Comparison of ENCODE assay signal across 18 cellular contexts in genomic region chr13:111217661-111218060, GRCh38.
DNase-seq lines count a peak whose midpoint lies in the region; ATAC-seq and TF ChIP-seq lines count a peak whose summit lies in the region.
"Had no signal": no experiment of that assay in that cellular context is flagged by ENCODE, and none has a peak within 500 bp of the region (broad histone marks: within the 10 kb centered on the region; RNA-seq: fewer than 3 reads in every experiment).

No MANE protein-coding gene starts in this region.

- peak overlapping the region in 2 of 3 experiments; percentile 2 to 97; a peak in 3 of 7 replicates for H3K27ac Mint-ChIP-seq in H9

- H3K27me3 ChIP-seq in H9 (ENCODE audit: insufficient read depth, low read length) = no peaks in the 10 kb centered on the region
- H3K27me3 ChIP-seq in lower lobe of right lung (ENCODE audit: low read depth) = no peaks in the 10 kb centered on the region
- no peaks in the 10 kb centered on the region for H3K27me3 ChIP-seq in subcutaneous abdominal adipose tissue (ENCODE audit: control insufficient read depth in 5 of 5, insufficient read depth in 4 of 5, low read length in 5 of 5)

- H3K27me3 Mint-ChIP-seq in H9 (ENCODE audit: low read depth) = no peaks in the 10 kb centered on the region
- H3K27me3 Mint-ChIP-seq: activated naive CD8-positive, alpha-beta T cell treated with anti-CD3 and anti-CD28 coated beads, Interleukin-2, amount 50 U/mL, for 24 hours; IgD-negative memory B cell had no signal

- H3K4me1 ChIP-seq in H9 (ENCODE audit: insufficient read depth, low read length) (peaks cover 21% of the 10 kb centered on the region), lower lobe of right lung (peaks cover 56% of the 10 kb centered on the region), subcutaneous abdominal adipose tissue (ENCODE audit: control insufficient read depth in 5 of 5, insufficient read depth in 5 of 5, low read length in 5 of 5) (peaks cover 2 to 80% (median 68%) of the 10 kb centered on the region in 5 donors)

- no peak overlapping the region for H3K4me3 Mint-ChIP-seq in H9
- H3K4me3 Mint-ChIP-seq: activated naive CD8-positive, alpha-beta T cell treated with anti-CD3 and anti-CD28 coated beads, Interleukin-2, amount 50 U/mL, for 24 hours; IgD-negative memory B cell had no signal

- no peak overlapping the region for H4K8ac ChIP-seq in H9 (replicated peaks; ENCODE audit: insufficient read length, low read depth, low read length)

- H2AFZ ChIP-seq in H9 (ENCODE audit: low read length) = no peak overlapping the region
- H2AFZ ChIP-seq: PC-9 had no signal

- H3K79me1 ChIP-seq in H9 (ENCODE audit: insufficient read depth, low read depth, low read length, poor library complexity, severe bottlenecking) = peaks cover 10% of the 10 kb centered on the region

- H3T11ph ChIP-seq in H9 (ENCODE audit: low read length) = no peak overlapping the region

- no peak overlapping the region for H2BK120ac ChIP-seq in H9 (ENCODE audit: low read depth, low read length, poor library complexity, severe bottlenecking)

- peaks cover 11% of the 10 kb centered on the region for H3K36me3 ChIP-seq in lower lobe of right lung
- H3K36me3 ChIP-seq in subcutaneous abdominal adipose tissue (ENCODE audit: control insufficient read depth in 5 of 5, insufficient read depth in 5 of 5, low read length in 5 of 5) = peaks cover 0 to 20% (median 7%) of the 10 kb centered on the region in 5 donors

- no peak for DNase-seq in H9
- peak; percentile 85 for DNase-seq in coronary artery (ENCODE audit: low spot score)
- DNase-seq in lower lobe of right lung = peak; percentile 75
- DNase-seq in NCI-H526 (lab: John Stamatoyannopoulos, UW) = no peak
- no peak for DNase-seq in SHP77 treated with DMSO at 0.1 percent for 48 hours (lab: John Stamatoyannopoulos, UW)
- DNase-seq in activated CD8-positive, alpha-beta memory T cell treated with anti-CD3 and anti-CD28 coated beads for 24 hours = no peak
- DNase-seq: activated naive CD8-positive, alpha-beta T cell treated with anti-CD3 and anti-CD28 coated beads, Interleukin-2, amount 50 U/mL, for 24 hours; activated T-cell treated with anti-CD3 and anti-CD28 coated beads, Interleukin-2, amount 50 U/mL, for 48 hours; Calu3; foreskin melanocyte; NCI-H2029; NCI-H69; PC-9; SK-N-SH; stimulated activated naive CD4-positive, alpha-beta T cell had no signal

- peak; percentile 77 to 78 for ATAC-seq in lower lobe of right lung
- ATAC-seq in HG03175 (IDR thresholded peaks at IDR 0.05; ENCODE audit: unreplicated experiment) = no peak
- ATAC-seq: activated naive CD8-positive, alpha-beta T cell treated with anti-CD3 and anti-CD28 coated beads, Interleukin-2, amount 50 U/mL, for 24 hours had no signal

- peaks cover 0 to 5% (median 0%) of the 10 kb centered on the region in 3 experiments; a peak in 2 of 7 replicates for H3K36me3 Mint-ChIP-seq in H9 (ENCODE audit: insufficient read depth in 1 of 3, low read depth in 3 of 3)

- TF ChIP-seq CTCF in H9 (conservative IDR thresholded peaks at IDR 0.05) (no peak), coronary artery (IDR thresholded peaks at IDR 0.05) (no peak), lower lobe of right lung (IDR thresholded peaks at IDR 0.05) (no peak)

- H3K27ac ChIP-seq in H9 (ENCODE audit: insufficient read length, low read depth, low read length) = no peak overlapping the region
- peak overlapping the region; percentile 83 to 88 for H3K27ac ChIP-seq in coronary artery
- no peak overlapping the region for H3K27ac ChIP-seq in lower lobe of right lung
- H3K27ac ChIP-seq in subcutaneous abdominal adipose tissue (ENCODE audit: low read depth, low read length) = peak overlapping the region; percentile 52
- H3K27ac ChIP-seq: PC-9 had no signal

- H3K79me2 ChIP-seq in H9 (ENCODE audit: insufficient read depth, low read length) = peaks cover 10% of the 10 kb centered on the region; the same call in 1 of the 2 replicates

- no peak overlapping the region for H2BK20ac ChIP-seq in H9 (ENCODE audit: low read depth, low read length, poor library complexity, severe bottlenecking)

- intact Hi-C loops in lower lobe of right lung (cut with DNase I) = no loop called here

- no peak overlapping the region for H2AK5ac ChIP-seq in H9 (ENCODE audit: insufficient read length, low read length)

- H3K9me3 ChIP-seq in H9 (ENCODE audit: control insufficient read depth, low read depth, low read length) (no peaks in the 10 kb centered on the region), lower lobe of right lung (no peaks in the 10 kb centered on the region), subcutaneous abdominal adipose tissue (ENCODE audit: control insufficient read depth in 5 of 5, low read length in 5 of 5) (no peaks in the 10 kb centered on the region)
- H3K9me3 ChIP-seq: SK-N-SH had no signal

- no peak overlapping the region for H4K5ac ChIP-seq in H9 (ENCODE audit: insufficient read length, low read depth, low read length)

- no peak overlapping the region for H3K4me2 ChIP-seq in H9 (ENCODE audit: insufficient read depth, insufficient read length, low read length)
- H3K4me2 ChIP-seq: PC-9, SK-N-SH had no signal

- H3K9me3 Mint-ChIP-seq in H9 = no peaks in the 10 kb centered on the region
- H3K9me3 Mint-ChIP-seq: activated naive CD8-positive, alpha-beta T cell treated with anti-CD3 and anti-CD28 coated beads, Interleukin-2, amount 50 U/mL, for 24 hours; IgD-negative memory B cell had no signal

- H2BK5ac ChIP-seq in H9 (ENCODE audit: insufficient read length, low read length) = no peak overlapping the region

- H4K91ac ChIP-seq in H9 (ENCODE audit: insufficient read length, low read depth, low read length) = no peak overlapping the region

- no peak overlapping the region for H2BK15ac ChIP-seq in H9 (ENCODE audit: low read depth, low read length)

- WGBS in H9 (ENCODE audit: extremely low coverage, insufficient read length, low lambda C conversion rate) = no CpG with 5 or more reads among the region's 13 CpGs

- H2BK12ac ChIP-seq in H9 (ENCODE audit: insufficient read length, low read depth, low read length) = no peak overlapping the region

- no peak overlapping the region for H3K23ac ChIP-seq in H9 (ENCODE audit: insufficient read length, low read depth, low read length)

- H3K23me2 ChIP-seq in H9 (ENCODE audit: insufficient read length, low read depth, low read length, poor library complexity, severe bottlenecking) = peaks cover 2% of the 10 kb centered on the region

- no peak overlapping the region for H3K14ac ChIP-seq in H9 (ENCODE audit: insufficient read depth, low read length)

- no peak overlapping the region for H3K4ac ChIP-seq in H9 (ENCODE audit: low read depth, low read length)

- H3K18ac ChIP-seq in H9 (ENCODE audit: insufficient read length, low read depth, low read length) = no peak overlapping the region

- no peak overlapping the region for H3K9ac ChIP-seq in H9 (ENCODE audit: extremely low read depth, insufficient read length, low read length)
- peak overlapping the region in 3 of 5 donors; percentile 33 to 48 (median 41) for H3K9ac ChIP-seq in subcutaneous abdominal adipose tissue (ENCODE audit: low read length in 5 of 5)
- H3K9ac ChIP-seq: SK-N-SH had no signal

- H3K4me3 ChIP-seq in coronary artery = peak overlapping the region; percentile 37
- no peak overlapping the region for H3K4me3 ChIP-seq in lower lobe of right lung
- peak overlapping the region in 1 of 5 donors; percentile 32 for H3K4me3 ChIP-seq in subcutaneous abdominal adipose tissue (ENCODE audit: low read depth in 1 of 5, low read length in 5 of 5)
- H3K4me3 ChIP-seq: PC-9 had no signal

- no peak overlapping the region for H3K56ac ChIP-seq in H9 (ENCODE audit: insufficient read length, low read depth, low read length)

- peaks cover 70 to 74% of the 10 kb centered on the region in 2 experiments for H3K4me1 Mint-ChIP-seq in H9

- H4K20me1 ChIP-seq in H9 (ENCODE audit: control insufficient read depth, insufficient read depth, insufficient read length) = no peaks in the 10 kb centered on the region

Comparison
In these comparisons a context has a peak if more than half of its experiments do, and no peak if none do; other contexts are left out.
1. DNase-seq: peak in coronary artery (single experiment) and lower lobe of right lung (single experiment); none in H9 (single experiment), NCI-H526 (0 of 2), SHP77 treated with DMSO at 0.1 percent for 48 hours (single experiment) and activated CD8-positive, alpha-beta memory T cell treated with anti-CD3 and anti-CD28 coated beads for 24 hours (single experiment).
2. H3K27ac ChIP-seq: peak in coronary artery (2 of 2) and subcutaneous abdominal adipose tissue (single experiment); none in H9 (single experiment) and lower lobe of right lung (single experiment).